In the genomic region with DNA sequence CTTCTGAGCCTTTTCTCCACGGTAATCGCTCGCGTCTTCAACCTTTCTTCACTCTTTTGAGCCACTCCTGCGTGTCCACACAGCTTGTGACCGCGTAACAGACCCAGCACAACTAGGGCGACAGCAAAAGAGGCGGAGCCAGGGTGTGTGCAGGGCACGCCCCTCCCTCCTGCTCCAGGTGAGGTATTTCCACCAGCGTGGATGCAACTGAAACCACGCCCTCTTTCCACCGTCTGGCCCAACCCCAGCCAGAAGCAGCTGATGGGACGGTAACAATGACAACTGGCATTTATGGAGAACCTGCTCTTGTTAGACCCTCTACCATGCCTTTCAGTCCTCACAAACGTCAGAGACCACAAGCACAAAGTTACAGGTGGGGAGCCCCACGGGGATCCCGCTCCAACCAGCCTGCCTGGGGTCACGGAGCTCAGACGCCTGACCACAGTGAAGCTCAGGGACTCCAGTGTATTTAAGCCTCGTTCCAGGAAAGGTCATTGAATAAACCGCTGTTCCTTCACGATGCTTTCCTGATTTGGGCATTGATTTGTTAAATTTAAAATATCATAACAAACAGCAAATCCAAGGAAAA, we compare ENCODE assay signal across 9 cellular contexts. TPM values are rescaled to one million over a fixed set of nuclear protein-coding genes. Genes with fewer than 3 reads are reported as not detected.
DNase-seq lines count a peak whose midpoint lies in the region; ATAC-seq and TF ChIP-seq lines count a peak whose summit lies in the region.
"Had no signal": no experiment of that assay in that cellular context is flagged by ENCODE, and none has a peak within 500 bp of the region (broad histone marks: within the 10 kb centered on the region; RNA-seq: fewer than 3 reads in every experiment).

No MANE protein-coding gene starts in this region.

- no peak for DNase-seq in AG09309 (ENCODE audit: low read depth)
- DNase-seq in NCI-H2029 treated with DMSO at 0.1 percent for 48 hours (lab: John Stamatoyannopoulos, UW), result peak; percentile 23
- DNase-seq in endodermal cell, result no peak
- DNase-seq in natural killer cell treated with Interleukin-12 subunit alpha and Interleukin-12 subunit beta and Interleukin-15 and Interleukin-18, amount 100 ng/mL, for 72 hours (ENCODE audit: low spot score), result no peak
- DNase-seq in ureter (ENCODE audit: low spot score), result no peak
- DNase-seq in NCI-H1092 treated with DMSO at 0.1 percent for 48 hours (lab: John Stamatoyannopoulos, UW), result no peak

- H3K4me3 ChIP-seq in AG09309 (ENCODE audit: control insufficient read depth, low read depth, low read length) (peak overlapping the region; percentile 90), endodermal cell (ENCODE audit: low read length) (peak overlapping the region; percentile 71)

- 86 to 88% methylated on average over 11 to 22 of the region's 22 CpGs for WGBS in endodermal cell (ENCODE audit: insufficient coverage in 1 of 2, insufficient read length in 1 of 2), 2 experiments

- peaks cover 4% of the 10 kb centered on the region for H3K4me1 Mint-ChIP-seq in endodermal cell
- H3K4me1 Mint-ChIP-seq in natural killer cell treated with Interleukin-12 subunit alpha and Interleukin-12 subunit beta and Interleukin-15 and Interleukin-18, amount 100 ng/mL, for 72 hours (ENCODE audit: low read depth in 2 of 2), result peaks cover 0 to 3% of the 10 kb centered on the region in 2 donors

- no peaks in the 10 kb centered on the region for H3K4me1 ChIP-seq in endodermal cell (ENCODE audit: control insufficient read depth, insufficient read depth, low read length)

- ATAC-seq in natural killer cell treated with Interleukin-12 subunit alpha and Interleukin-12 subunit beta and Interleukin-15 and Interleukin-18, amount 100 ng/mL, for 72 hours, result no peak
- ATAC-seq in GM18505 (IDR thresholded peaks at IDR 0.05; ENCODE audit: unreplicated experiment), result no peak
- ATAC-seq in GM19455 (IDR thresholded peaks at IDR 0.05; ENCODE audit: unreplicated experiment), result no peak

- no peaks in the 10 kb centered on the region for H3K36me3 Mint-ChIP-seq in endodermal cell (ENCODE audit: low read depth)
- H3K36me3 Mint-ChIP-seq in natural killer cell treated with Interleukin-12 subunit alpha and Interleukin-12 subunit beta and Interleukin-15 and Interleukin-18, amount 100 ng/mL, for 72 hours, result no peaks in the 10 kb centered on the region

- TF ChIP-seq POLR2A in GM18505 (IDR thresholded peaks at IDR 0.05; ENCODE audit: borderline replicate concordance, extremely low read depth, insufficient read depth, insufficient read length), result no peak

- H3K27me3 ChIP-seq in endodermal cell (ENCODE audit: control insufficient read depth, insufficient read depth, low read length, poor library complexity, severe bottlenecking), result peaks cover 43% of the 10 kb centered on the region

- TF ChIP-seq CTCF in AG09309 (IDR thresholded peaks at IDR 0.05; ENCODE audit: control insufficient read depth, insufficient read depth, low read depth, low read length, missing control alignments) (no peak), endodermal cell (conservative IDR thresholded peaks at IDR 0.05) (no peak)

- peak overlapping the region; percentile 56 for H3K4me3 Mint-ChIP-seq in endodermal cell
- H3K4me3 Mint-ChIP-seq in natural killer cell treated with Interleukin-12 subunit alpha and Interleukin-12 subunit beta and Interleukin-15 and Interleukin-18, amount 100 ng/mL, for 72 hours, result peak overlapping the region; percentile 25

- no peaks in the 10 kb centered on the region for H3K9me3 Mint-ChIP-seq in endodermal cell
- no peaks in the 10 kb centered on the region for H3K9me3 Mint-ChIP-seq in natural killer cell treated with Interleukin-12 subunit alpha and Interleukin-12 subunit beta and Interleukin-15 and Interleukin-18, amount 100 ng/mL, for 72 hours

- H3K9ac ChIP-seq in endodermal cell (ENCODE audit: extremely low read depth, low read length, poor library complexity, severe bottlenecking), result no peak overlapping the region
- H3K9ac ChIP-seq: KMS-11 had no signal

- H3K27ac Mint-ChIP-seq in endodermal cell, result no peak overlapping the region
- H3K27ac Mint-ChIP-seq in natural killer cell treated with Interleukin-12 subunit alpha and Interleukin-12 subunit beta and Interleukin-15 and Interleukin-18, amount 100 ng/mL, for 72 hours, result no peak overlapping the region

- no peak overlapping the region for H3K27ac ChIP-seq in endodermal cell (ENCODE audit: low read depth, low read length)
- H3K27ac ChIP-seq: KMS-11 had no signal

- peaks cover 38% of the 10 kb centered on the region for H3K27me3 Mint-ChIP-seq in endodermal cell (ENCODE audit: insufficient read depth)
- peaks cover 25 to 30% of the 10 kb centered on the region in 2 donors for H3K27me3 Mint-ChIP-seq in natural killer cell treated with Interleukin-12 subunit alpha and Interleukin-12 subunit beta and Interleukin-15 and Interleukin-18, amount 100 ng/mL, for 72 hours

- no peaks in the 10 kb centered on the region for H3K36me3 ChIP-seq in endodermal cell (ENCODE audit: control insufficient read depth, insufficient read depth, low read length)

- H3K9me3 ChIP-seq in endodermal cell (ENCODE audit: control insufficient read depth, low read length), result no peaks in the 10 kb centered on the region

RNA-seq across cellular contexts. Expression of a gene that starts 2.0 kb away (rescaled TPM):
- 1 to 10 TPM; 3.3 to 4.6 TPM for total RNA-seq in endodermal cell
- 8.0 TPM for polyA plus RNA-seq in endodermal cell (2013, experiment 1 of 2)
- polyA plus RNA-seq in endodermal cell (2013, experiment 2 of 2), result 9.8 TPM
- total RNA-seq in natural killer cell treated with Interleukin-12 subunit alpha and Interleukin-12 subunit beta and Interleukin-15 and Interleukin-18, amount 100 ng/mL, for 72 hours, result 1 to 10 TPM in 1 of 2 donors, under 1 TPM in 1; 0.62 to 2.3 TPM
- total RNA-seq in ureter, result 22.9 TPM
